ENCODE assay signal across 9 cellular contexts in the genomic region with DNA sequence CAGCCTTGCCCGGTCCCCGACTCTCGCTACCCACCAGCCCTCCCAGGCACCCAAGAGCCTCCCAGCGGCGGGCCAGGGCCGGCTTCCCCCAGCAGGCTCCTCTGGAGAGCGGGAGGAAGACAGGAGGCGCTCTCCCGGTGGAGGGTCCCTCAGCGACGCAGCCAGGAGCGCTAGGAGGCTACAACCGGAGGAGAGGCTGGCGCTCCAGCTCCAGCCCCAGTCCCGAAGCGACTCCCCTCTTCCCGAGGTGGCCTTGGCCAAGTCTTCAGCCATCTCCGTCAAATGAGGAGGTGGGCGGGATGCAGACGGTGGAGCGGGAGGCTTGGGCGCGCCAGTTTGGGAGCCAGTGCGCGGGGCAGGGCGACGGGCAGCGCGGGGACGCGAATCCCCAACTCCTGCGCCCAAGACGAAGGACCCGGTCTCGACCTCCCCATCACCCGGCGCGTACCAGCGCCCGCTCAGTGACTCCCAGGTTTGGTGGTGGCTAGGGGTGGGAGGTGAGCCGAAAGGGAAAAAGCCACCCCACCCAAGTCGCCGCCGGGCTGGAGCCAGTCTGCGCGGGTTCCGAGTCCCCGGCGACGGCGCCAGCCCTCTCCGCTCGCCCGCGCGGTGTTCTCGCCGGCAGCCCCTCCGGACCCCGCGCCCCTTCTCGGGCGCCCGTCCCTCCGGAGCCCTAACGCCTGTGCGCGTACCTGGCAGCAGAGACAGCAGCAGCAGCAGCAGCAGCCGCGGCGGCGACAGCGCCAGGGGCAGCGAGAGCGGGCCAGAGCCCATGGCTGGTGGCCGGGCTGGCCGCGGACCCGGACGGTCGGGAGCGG. TPM values are rescaled to one million over a fixed set of nuclear protein-coding genes. Genes with fewer than 3 reads are reported as not detected.
DNase-seq lines count a peak whose midpoint lies in the region; ATAC-seq, FAIRE-seq and TF ChIP-seq lines count a peak whose summit lies in the region.
"Had no signal": no experiment of that assay in that cellular context is flagged by ENCODE, and none has a peak within 500 bp of the region (broad histone marks: within the 10 kb centered on the region; RNA-seq: fewer than 3 reads in every experiment).

No MANE protein-coding gene starts in this region.

- TF ChIP-seq CTCF in ascending aorta (IDR thresholded peaks at IDR 0.05) (peak in 1 of 3 experiments; percentile 5), upper lobe of left lung (IDR thresholded peaks at IDR 0.05) (no peak)

- TF ChIP-seq POLR2A in upper lobe of left lung (IDR thresholded peaks at IDR 0.05): no peak

- H3K36me3 Mint-ChIP-seq in activated CD8-positive, alpha-beta memory T cell treated with anti-CD3 and anti-CD28 coated beads, Interleukin-2, amount 10 ng/mL, durations not matched to agents 7 days and 5 days: no peaks in the 10 kb centered on the region

- H3K4me3 ChIP-seq in ascending aorta (peak overlapping the region; percentile 51 to 53), upper lobe of left lung (peak overlapping the region in 3 of 4 donors; percentile 18 to 36 (median 22))

- H3K36me3 ChIP-seq in ascending aorta (no peaks in the 10 kb centered on the region), upper lobe of left lung (no peaks in the 10 kb centered on the region)

- intact Hi-C loops in ascending aorta (cut with DNase I): no loop called here

- WGBS in upper lobe of left lung, 2 donors: 2% methylated on average over 35 of the region's 82 CpGs; no CpG with 5 or more reads in 1 of the 2 donors

- peaks cover 57% of the 10 kb centered on the region for H3K27me3 Mint-ChIP-seq in activated CD8-positive, alpha-beta memory T cell treated with anti-CD3 and anti-CD28 coated beads, Interleukin-2, amount 10 ng/mL, durations not matched to agents 7 days and 5 days

- no peaks in the 10 kb centered on the region for H3K9me3 Mint-ChIP-seq in activated CD8-positive, alpha-beta memory T cell treated with anti-CD3 and anti-CD28 coated beads, Interleukin-2, amount 10 ng/mL, durations not matched to agents 7 days and 5 days (ENCODE audit: low read depth)

- H3K9me3 ChIP-seq in ascending aorta (no peaks in the 10 kb centered on the region), upper lobe of left lung (no peaks in the 10 kb centered on the region)

- no peak overlapping the region for H3K4me3 Mint-ChIP-seq in activated CD8-positive, alpha-beta memory T cell treated with anti-CD3 and anti-CD28 coated beads, Interleukin-2, amount 10 ng/mL, durations not matched to agents 7 days and 5 days

- H3K4me1 ChIP-seq in ascending aorta (peaks cover 0 to 11% of the 10 kb centered on the region in 2 donors), upper lobe of left lung (peaks cover 14 to 16% (median 14%) of the 10 kb centered on the region in 4 donors)

- FAIRE-seq in RCC 7860 (lab: Jason Lieb, UNC): no peak

- DNase-seq in activated CD8-positive, alpha-beta memory T cell treated with anti-CD3 and anti-CD28 coated beads, Interleukin-2, amount 50 U/mL, for 48 hours: peak; percentile 54
- DNase-seq in activated CD8-positive, alpha-beta memory T cell treated with anti-CD3 and anti-CD28 coated beads, Interleukin-2, amount 10 ng/mL, durations not matched to agents 7 days and 5 days: no peak
- DNase-seq in ascending aorta (ENCODE audit: low spot score in 2 of 2): peak in 1 of 2 donors; percentile 46
- DNase-seq in kidney tubule cell (ENCODE audit: low spot score): peak; percentile 13
- DNase-seq in upper lobe of left lung: peak; percentile 10 to 80
- no peak for DNase-seq in RCC 7860 (ENCODE audit: low spot score)
- DNase-seq in OCI-M1 (lab: John Stamatoyannopoulos, UW): no peak

- CTCF ChIA-PET in activated CD8-positive, alpha-beta memory T cell treated with anti-CD3 and anti-CD28 coated beads, Interleukin-2, amount 10 ng/mL, durations not matched to agents 7 days and 5 days (lab: Charles Lee): interaction anchor here (1.0 to 2.2 kb wide), 8 partner anchors 18 to 131 kb away, joined by 3 to 26 read pairs (median 3); no protein-coding TSS in a partner anchor

- TF ChIP-seq EP300 in upper lobe of left lung (IDR thresholded peaks at IDR 0.05): no peak

- no peak for ATAC-seq in activated CD8-positive, alpha-beta memory T cell treated with anti-CD3 and anti-CD28 coated beads, Interleukin-2, amount 10 ng/mL, durations not matched to agents 7 days and 5 days
- ATAC-seq in upper lobe of left lung (ENCODE audit: low FRiP score in 2 of 2): no peak
- no peak for ATAC-seq in HG03196 (IDR thresholded peaks at IDR 0.05; ENCODE audit: unreplicated experiment)

- H3K27ac ChIP-seq in ascending aorta (no peak overlapping the region), upper lobe of left lung (no peak overlapping the region)
- H3K27ac ChIP-seq: epithelial cell of prostate had no signal

- H3K4me1 Mint-ChIP-seq in activated CD8-positive, alpha-beta memory T cell treated with anti-CD3 and anti-CD28 coated beads, Interleukin-2, amount 10 ng/mL, durations not matched to agents 7 days and 5 days: peaks cover 4% of the 10 kb centered on the region

- H3K27me3 ChIP-seq in ascending aorta (peaks cover 13% of the 10 kb centered on the region), upper lobe of left lung (peaks cover 0 to 32% (median 13%) of the 10 kb centered on the region in 4 donors)

- no peak overlapping the region for H3K27ac Mint-ChIP-seq in activated CD8-positive, alpha-beta memory T cell treated with anti-CD3 and anti-CD28 coated beads, Interleukin-2, amount 10 ng/mL, durations not matched to agents 7 days and 5 days

RNA-seq across cellular contexts. Expression of gene CHRNA3, which starts 0.6 kb away (rescaled TPM):
- not detected for total RNA-seq in activated CD8-positive, alpha-beta memory T cell treated with anti-CD3 and anti-CD28 coated beads, Interleukin-2, amount 10 ng/mL, durations not matched to agents 7 days and 5 days
- total RNA-seq in ascending aorta (not detected), upper lobe of left lung (under 1 TPM in 5 of 6 donors, not detected in 1; 0.13 to 0.49 (median 0.22) TPM)

RNA-seq across cellular contexts. Expression of gene CHRNB4, which starts 20.8 kb away (rescaled TPM):
- not detected for total RNA-seq in activated CD8-positive, alpha-beta memory T cell treated with anti-CD3 and anti-CD28 coated beads, Interleukin-2, amount 10 ng/mL, durations not matched to agents 7 days and 5 days
- total RNA-seq in ascending aorta (not detected), upper lobe of left lung (not detected)

RNA-seq across cellular contexts. Expression of gene CHRNA5, which starts 54.9 kb away (rescaled TPM):
- 1 to 10 TPM; 2.3 to 6.8 TPM for total RNA-seq in activated CD8-positive, alpha-beta memory T cell treated with anti-CD3 and anti-CD28 coated beads, Interleukin-2, amount 10 ng/mL, durations not matched to agents 7 days and 5 days
- total RNA-seq in ascending aorta: not detected
- total RNA-seq in upper lobe of left lung: 1 to 10 TPM in 1 of 6 donors, under 1 TPM in 3, not detected in 2; 0.29 to 1.5 (median 0.38) TPM

Comparison
In these comparisons a context has a peak if more than half of its experiments do, and no peak if none do; other contexts are left out.
1. DNase-seq: peak in activated CD8-positive, alpha-beta memory T cell treated with anti-CD3 and anti-CD28 coated beads, Interleukin-2, amount 50 U/mL, for 48 hours (single experiment), kidney tubule cell (single experiment) and upper lobe of left lung (2 of 2); none in activated CD8-positive, alpha-beta memory T cell treated with anti-CD3 and anti-CD28 coated beads, Interleukin-2, amount 10 ng/mL, durations not matched to agents 7 days and 5 days (single experiment), RCC 7860 (single experiment) and OCI-M1 (single experiment).